Comparison of ENCODE assay signal across 8 cellular contexts in the genomic region with DNA sequence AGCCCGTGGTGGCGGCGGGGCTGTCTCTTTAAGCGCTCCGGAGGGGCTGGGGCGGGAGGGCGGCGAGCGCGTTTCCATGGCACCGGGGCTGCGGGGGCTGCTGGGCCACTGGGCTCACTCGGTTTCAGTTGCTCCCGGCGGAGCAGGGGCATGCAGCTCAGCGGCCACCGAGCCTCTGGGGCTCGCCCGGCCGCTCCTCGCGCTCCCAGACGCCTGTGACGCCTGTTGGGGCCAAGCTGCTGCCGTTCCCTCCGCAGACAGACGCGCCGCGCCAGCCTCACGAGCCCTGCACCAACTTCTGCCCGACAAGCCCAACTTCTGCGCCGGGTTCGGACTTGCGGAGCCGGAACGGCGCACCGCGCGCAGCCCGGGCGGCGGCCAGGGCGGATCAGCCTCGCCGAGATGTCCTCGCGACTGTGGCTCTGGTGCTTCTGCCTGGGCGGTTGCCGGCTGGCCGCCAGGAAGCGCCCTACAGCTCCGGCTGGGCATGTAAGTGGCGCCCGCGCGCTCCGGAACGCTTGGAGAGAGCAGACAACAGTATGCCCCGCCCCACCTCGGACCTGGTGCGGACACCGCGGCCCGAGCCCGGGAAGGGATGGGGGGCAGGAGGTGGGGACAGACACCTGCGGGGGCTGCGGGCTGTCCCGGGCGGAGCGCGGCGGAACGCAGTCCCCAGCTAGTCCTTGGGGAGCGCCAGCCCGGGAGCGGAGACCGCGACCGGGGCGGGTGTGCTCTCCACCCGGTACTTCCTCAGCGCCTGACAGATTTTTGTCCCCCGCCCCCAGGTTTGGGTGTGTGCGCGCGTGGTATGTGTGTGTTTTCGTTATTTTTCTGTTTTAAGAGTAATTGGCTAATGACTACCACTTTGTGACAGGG.
DNase-seq lines count a peak whose midpoint lies in the region; ATAC-seq and TF ChIP-seq lines count a peak whose summit lies in the region.

No MANE protein-coding gene starts in this region.

- no peaks in the 10 kb centered on the region for H3K9me3 Mint-ChIP-seq in activated naive CD8-positive, alpha-beta T cell treated with anti-CD3 and anti-CD28 coated beads for 36 hours
- no peaks in the 10 kb centered on the region for H3K9me3 Mint-ChIP-seq in osteocyte (ENCODE audit: unreplicated experiment)

- peak overlapping the region; percentile 40 for H3K4me3 Mint-ChIP-seq in activated naive CD8-positive, alpha-beta T cell treated with anti-CD3 and anti-CD28 coated beads for 36 hours
- peak overlapping the region; percentile 93 for H3K4me3 Mint-ChIP-seq in osteocyte (ENCODE audit: unreplicated experiment)

- peaks cover 59% of the 10 kb centered on the region for H3K27me3 Mint-ChIP-seq in activated naive CD8-positive, alpha-beta T cell treated with anti-CD3 and anti-CD28 coated beads for 36 hours
- H3K27me3 Mint-ChIP-seq in osteocyte (ENCODE audit: unreplicated experiment) = peaks cover 11% of the 10 kb centered on the region

- peaks cover 10% of the 10 kb centered on the region for H3K4me1 Mint-ChIP-seq in activated naive CD8-positive, alpha-beta T cell treated with anti-CD3 and anti-CD28 coated beads for 36 hours
- peaks cover 17% of the 10 kb centered on the region for H3K4me1 Mint-ChIP-seq in osteocyte (ENCODE audit: unreplicated experiment)

- H3K27ac Mint-ChIP-seq in activated naive CD8-positive, alpha-beta T cell treated with anti-CD3 and anti-CD28 coated beads for 36 hours = no peak overlapping the region
- H3K27ac Mint-ChIP-seq in osteocyte (ENCODE audit: unreplicated experiment) = peak overlapping the region; percentile 81

- DNase-seq in DMS79 (lab: John Stamatoyannopoulos, UW) (peak; percentile 19), NCI-H510A treated with DMSO at 0.1 percent for 48 hours (lab: John Stamatoyannopoulos, UW) (peak; percentile 43), cardiac muscle cell (ENCODE audit: low read depth in 1 of 2, low spot score in 1 of 2) (peak; percentile 72 to 92), osteocyte (ENCODE audit: extremely low spot score, unreplicated experiment) (peak; percentile 93), AML-193 (lab: John Stamatoyannopoulos, UW) (no peak)
- DNase-seq in activated naive CD8-positive, alpha-beta T cell treated with anti-CD3 and anti-CD28 coated beads for 36 hours = peak; percentile 39

- peak overlapping the region; percentile 90 for H3K4me3 ChIP-seq in cardiac muscle cell

- H3K36me3 Mint-ChIP-seq in activated naive CD8-positive, alpha-beta T cell treated with anti-CD3 and anti-CD28 coated beads for 36 hours = no peaks in the 10 kb centered on the region
- no peaks in the 10 kb centered on the region for H3K36me3 Mint-ChIP-seq in osteocyte (ENCODE audit: unreplicated experiment)

- no peaks in the 10 kb centered on the region for H3K9me3 ChIP-seq in cardiac muscle cell (ENCODE audit: low read depth)

- H3K36me3 ChIP-seq in cardiac muscle cell = no peaks in the 10 kb centered on the region

- ATAC-seq in GM19372 (IDR thresholded peaks at IDR 0.05; ENCODE audit: low read depth, unreplicated experiment) (peak; percentile 76), HG03378 (IDR thresholded peaks at IDR 0.05; ENCODE audit: unreplicated experiment) (peak; percentile 59)

- peaks cover 17% of the 10 kb centered on the region for H3K4me1 ChIP-seq in cardiac muscle cell (ENCODE audit: low read depth)

- TF ChIP-seq CTCF in cardiac muscle cell (IDR thresholded peaks at IDR 0.05; ENCODE audit: low read depth, low read length) (peak; percentile 37), osteocyte (IDR thresholded peaks at IDR 0.05) (peak; percentile 71)

- no peaks in the 10 kb centered on the region for H3K27me3 ChIP-seq in cardiac muscle cell

- peak overlapping the region; percentile 75 for H3K27ac ChIP-seq in cardiac muscle cell

Comparison
In these comparisons a context has a peak if more than half of its experiments do, and no peak if none do; other contexts are left out.
1. DNase-seq: peak in DMS79 (single experiment), NCI-H510A treated with DMSO at 0.1 percent for 48 hours (single experiment), activated naive CD8-positive, alpha-beta T cell treated with anti-CD3 and anti-CD28 coated beads for 36 hours (single experiment), cardiac muscle cell (2 of 2) and osteocyte (single experiment); none in AML-193 (0 of 2).